8 cellular contexts compared by ENCODE assay signal in genomic region chr16:15949210-15950166, GRCh38. TPM values are rescaled to one million over a fixed set of nuclear protein-coding genes. Genes with fewer than 3 reads are reported as not detected.
DNase-seq lines count a peak whose midpoint lies in the region; ATAC-seq and TF ChIP-seq lines count a peak whose summit lies in the region.

ABCC1 (plus strand) TSS chr16:15949616; CDS start chr16:15949752, 136 bp downstream.

- 0 out of 2 replicates have a peak, but pooled peaks cover 3% of the 10 kb centered on the region for H3K36me3 ChIP-seq in DND-41 (ENCODE audit: insufficient read depth, low read length)

- H3K79me2 ChIP-seq in DND-41 (ENCODE audit: insufficient read depth, low read length): peaks cover 50% of the 10 kb centered on the region

- no peaks in the 10 kb centered on the region for H3K27me3 ChIP-seq in DND-41 (ENCODE audit: insufficient read depth, low read length, poor library complexity)

- H3K36me3 Mint-ChIP-seq in activated CD4-positive, alpha-beta memory T cell treated with anti-CD3 and anti-CD28 coated beads, Interleukin-2, amount 10 ng/mL, durations not matched to agents 7 days and 5 days (ENCODE audit: low read depth): peaks cover 15% of the 10 kb centered on the region
- peaks cover 17% of the 10 kb centered on the region for H3K36me3 Mint-ChIP-seq in effector memory CD8-positive, alpha-beta T cell (ENCODE audit: insufficient read depth)
- H3K36me3 Mint-ChIP-seq in mesothelial cell of epicardium: no peaks in the 10 kb centered on the region

- H3K27ac ChIP-seq in DND-41 (ENCODE audit: low read length): peak within 1 kb of the TSS; percentile 69

- TF ChIP-seq CTCF in DND-41 (IDR thresholded peaks at IDR 0.05; ENCODE audit: borderline replicate concordance, extremely low read depth, low read length, poor library complexity, severe bottlenecking): no peak
- no peak for TF ChIP-seq CTCF in mesothelial cell of epicardium (IDR thresholded peaks at IDR 0.05; ENCODE audit: unreplicated experiment)

- H3K27ac Mint-ChIP-seq in activated CD4-positive, alpha-beta memory T cell treated with anti-CD3 and anti-CD28 coated beads, Interleukin-2, amount 10 ng/mL, durations not matched to agents 7 days and 5 days: peak within 1 kb of the TSS; percentile 92
- H3K27ac Mint-ChIP-seq in effector memory CD8-positive, alpha-beta T cell: peak within 1 kb of the TSS; percentile 96 to 98
- H3K27ac Mint-ChIP-seq in mesothelial cell of epicardium: peak within 1 kb of the TSS; percentile 96

- H3K4me1 ChIP-seq in DND-41 (ENCODE audit: insufficient read depth, low read length): peaks cover 44% of the 10 kb centered on the region

- peaks cover 2% of the 10 kb centered on the region for H3K27me3 Mint-ChIP-seq in activated CD4-positive, alpha-beta memory T cell treated with anti-CD3 and anti-CD28 coated beads, Interleukin-2, amount 10 ng/mL, durations not matched to agents 7 days and 5 days
- H3K27me3 Mint-ChIP-seq in effector memory CD8-positive, alpha-beta T cell: no peaks in the 10 kb centered on the region
- peaks cover 8% of the 10 kb centered on the region for H3K27me3 Mint-ChIP-seq in mesothelial cell of epicardium (ENCODE audit: low read depth)

- peak; percentile 39 for DNase-seq in DND-41
- DNase-seq in NCI-H1092 (lab: John Stamatoyannopoulos, UW): peak; percentile 11
- peak; percentile 52 for DNase-seq in activated CD4-positive, alpha-beta memory T cell treated with anti-CD3 and anti-CD28 coated beads, Interleukin-2, amount 10 ng/mL, durations not matched to agents 7 days and 5 days
- peak; percentile 36 to 49 (median 39) for DNase-seq in effector memory CD8-positive, alpha-beta T cell
- peak; percentile 29 to 47 for DNase-seq in mesothelial cell of epicardium (ENCODE audit: low spot score in 2 of 2, unreplicated experiment in 2 of 2)
- DNase-seq in stimulated activated CD8-positive, alpha-beta memory T cell treated with anti-CD3 and anti-CD28 coated beads, Interleukin-4, amount 100 ng/mL, for 4 hours (ENCODE audit: low read depth in 2 of 2, low spot score in 1 of 2): peak; percentile 39 to 58
- DNase-seq in NCI-H187 (lab: John Stamatoyannopoulos, UW): no peak

- CTCF ChIA-PET in activated CD4-positive, alpha-beta memory T cell treated with anti-CD3 and anti-CD28 coated beads, Interleukin-2, amount 10 ng/mL, durations not matched to agents 7 days and 5 days (lab: Charles Lee): interaction anchor here (0.6 to 1.6 kb wide), 4 partner anchors 40 to 70 kb away, joined by 3 to 4 read pairs (median 3); partner anchors contain the start of gene CEP20

- peak within 1 kb of the TSS; percentile 98 for H3K9ac ChIP-seq in DND-41 (ENCODE audit: low read depth, low read length)

- POLR2A ChIA-PET in activated CD4-positive, alpha-beta memory T cell treated with anti-CD3 and anti-CD28 coated beads, Interleukin-2, amount 10 ng/mL, durations not matched to agents 7 days and 5 days (lab: Charles Lee): interaction anchor here (0.8 to 3.0 kb wide), 13 partner anchors 9 to 84 kb away, joined by 3 to 52 read pairs (median 4); partner anchors contain the start of gene CEP20

- H3K4me1 Mint-ChIP-seq in activated CD4-positive, alpha-beta memory T cell treated with anti-CD3 and anti-CD28 coated beads, Interleukin-2, amount 10 ng/mL, durations not matched to agents 7 days and 5 days: peaks cover 35% of the 10 kb centered on the region
- H3K4me1 Mint-ChIP-seq in effector memory CD8-positive, alpha-beta T cell (ENCODE audit: low read depth in 2 of 2): peaks cover 28 to 32% of the 10 kb centered on the region in 2 donors
- peaks cover 17% of the 10 kb centered on the region for H3K4me1 Mint-ChIP-seq in mesothelial cell of epicardium

- H3K4me3 ChIP-seq in DND-41 (ENCODE audit: low read depth in 1 of 2, low read length in 2 of 2): peak within 1 kb of the TSS; percentile 71 to 83

- peak; percentile 72 for ATAC-seq in DND-41 (ENCODE audit: insufficient read depth, low read depth)
- ATAC-seq in GM21723 (IDR thresholded peaks at IDR 0.05; ENCODE audit: unreplicated experiment): peak; percentile 52
- ATAC-seq in effector memory CD8-positive, alpha-beta T cell (replicated peaks): peak; percentile 69

- H3K9me3 Mint-ChIP-seq in activated CD4-positive, alpha-beta memory T cell treated with anti-CD3 and anti-CD28 coated beads, Interleukin-2, amount 10 ng/mL, durations not matched to agents 7 days and 5 days: no peaks in the 10 kb centered on the region
- no peaks in the 10 kb centered on the region for H3K9me3 Mint-ChIP-seq in effector memory CD8-positive, alpha-beta T cell
- H3K9me3 Mint-ChIP-seq in mesothelial cell of epicardium: no peaks in the 10 kb centered on the region

- peaks cover 19% of the 10 kb centered on the region; the same call in 1 of the 2 replicates for H4K20me1 ChIP-seq in DND-41 (ENCODE audit: insufficient read depth, low read length)

- no peaks in the 10 kb centered on the region for H3K9me3 ChIP-seq in DND-41 (ENCODE audit: insufficient read depth, low read length, severe bottlenecking)

- H3K4me2 ChIP-seq in DND-41 (ENCODE audit: insufficient read depth, low read length): peak within 1 kb of the TSS; percentile 84

- peak within 1 kb of the TSS; percentile 94 for H3K4me3 Mint-ChIP-seq in activated CD4-positive, alpha-beta memory T cell treated with anti-CD3 and anti-CD28 coated beads, Interleukin-2, amount 10 ng/mL, durations not matched to agents 7 days and 5 days
- H3K4me3 Mint-ChIP-seq in effector memory CD8-positive, alpha-beta T cell: peak within 1 kb of the TSS; percentile 93 to 95
- peak within 1 kb of the TSS; percentile 95 for H3K4me3 Mint-ChIP-seq in mesothelial cell of epicardium

- peak within 1 kb of the TSS; percentile 99 for H2AFZ ChIP-seq in DND-41 (ENCODE audit: low read depth, low read length)

RNA-seq across cellular contexts. Expression of gene ABCC1, which starts in this region (rescaled TPM):
- total RNA-seq in activated CD4-positive, alpha-beta memory T cell treated with anti-CD3 and anti-CD28 coated beads, Interleukin-2, amount 10 ng/mL, durations not matched to agents 7 days and 5 days: 10 to 100 TPM; 41.4 to 44.2 TPM
- total RNA-seq in mesothelial cell of epicardium: 65.2 to 69.4 TPM (median 66.9 TPM) in 3 replicates

Comparison
In these comparisons a context has a peak if more than half of its experiments do, and no peak if none do; other contexts are left out.
1. DNase-seq: peak in DND-41 (single experiment), NCI-H1092 (single experiment), activated CD4-positive, alpha-beta memory T cell treated with anti-CD3 and anti-CD28 coated beads, Interleukin-2, amount 10 ng/mL, durations not matched to agents 7 days and 5 days (single experiment), effector memory CD8-positive, alpha-beta T cell (3 of 3), mesothelial cell of epicardium (2 of 2) and stimulated activated CD8-positive, alpha-beta memory T cell treated with anti-CD3 and anti-CD28 coated beads, Interleukin-4, amount 100 ng/mL, for 4 hours (2 of 2); none in NCI-H187 (0 of 2).
2. Peak in every context shown above with its lines, with median percentiles within 50 percentile points of each other: ATAC-seq, H3K27ac Mint-ChIP-seq and H3K4me3 Mint-ChIP-seq.